ENCODE assay signal across 18 cellular contexts in genomic region chr4:1219553-1219950, GRCh38. TPM values are rescaled to one million over a fixed set of nuclear protein-coding genes. Genes with fewer than 3 reads are reported as not detected.
A peak's percentile ranks its signal among the peaks of the same experiment; 100 is the strongest.
DNase-seq lines count a peak whose midpoint lies in the region; ATAC-seq, FAIRE-seq and TF ChIP-seq lines count a peak whose summit lies in the region.
"Had no signal": no experiment of that assay in that cellular context is flagged by ENCODE, and none has a peak within 500 bp of the region (broad histone marks: within the 10 kb centered on the region; RNA-seq: fewer than 3 reads in every experiment).

No MANE protein-coding gene starts in this region.

- H2AFZ ChIP-seq in OCI-LY1 (ENCODE audit: low read length), result no peak overlapping the region
- no peak overlapping the region for H2AFZ ChIP-seq in GM12878 (ENCODE audit: control insufficient read depth, low read depth, low read length)
- no peak overlapping the region for H2AFZ ChIP-seq in smooth muscle cell (ENCODE audit: low read depth)

- peaks cover 53% of the 10 kb centered on the region for H3K36me3 Mint-ChIP-seq in activated CD8-positive, alpha-beta memory T cell treated with anti-CD3 and anti-CD28 coated beads, Interleukin-2, amount 10 ng/mL, durations not matched to agents 7 days and 5 days

- H3K36me3 ChIP-seq in OCI-LY1 (ENCODE audit: insufficient read depth, low read length) (peaks cover 20% of the 10 kb centered on the region), GM12878 (ENCODE audit: control insufficient read depth in 2 of 2, insufficient read depth in 2 of 2, low read length in 1 of 2) (peaks cover 11 to 25% of the 10 kb centered on the region in 2 experiments; a peak in 3 of 4 replicates), smooth muscle cell (ENCODE audit: low read depth) (no peaks in the 10 kb centered on the region)

- RAD21 ChIA-PET in GM12878 (lab: Charles Lee; ENCODE audit: unreplicated experiment), result interaction anchor here (0.7 to 2.9 kb wide), 10 partner anchors 16 to 283 kb away, joined by 3 to 20 read pairs (median 6); no protein-coding TSS in a partner anchor

- no peak for ATAC-seq in activated CD8-positive, alpha-beta memory T cell treated with anti-CD3 and anti-CD28 coated beads, Interleukin-2, amount 10 ng/mL, durations not matched to agents 7 days and 5 days
- no peak for ATAC-seq in GM12878
- ATAC-seq: foreskin keratinocyte had no signal

- TF ChIP-seq CTCF in OCI-LY1 (IDR thresholded peaks at IDR 0.05; ENCODE audit: low read length) (no peak), GM12878 (IDR thresholded peaks at IDR 0.05 in 2 of 3, conservative IDR thresholded peaks at IDR 0.05 in 1 of 3; ENCODE audit: control insufficient read depth in 2 of 3, extremely low read depth in 1 of 3, insufficient read depth in 1 of 3, low read depth in 3 of 3, low read length in 3 of 3) (no peak), smooth muscle cell (IDR thresholded peaks at IDR 0.05; ENCODE audit: borderline replicate concordance, insufficient read depth, poor library complexity, severe bottlenecking) (no peak)

- no peaks in the 10 kb centered on the region for H3K79me2 ChIP-seq in OCI-LY1 (ENCODE audit: insufficient read depth, low read length)
- peaks cover 11% of the 10 kb centered on the region for H3K79me2 ChIP-seq in GM12878 (ENCODE audit: control insufficient read depth, insufficient read depth, low read length)
- H3K79me2 ChIP-seq in smooth muscle cell (ENCODE audit: low read depth), result peaks cover 7% of the 10 kb centered on the region

- H3K27me3 Mint-ChIP-seq in activated CD8-positive, alpha-beta memory T cell treated with anti-CD3 and anti-CD28 coated beads, Interleukin-2, amount 10 ng/mL, durations not matched to agents 7 days and 5 days, result no peaks in the 10 kb centered on the region

- peak overlapping the region; percentile 19; the same call in 1 of the 2 replicates for H3K9ac ChIP-seq in OCI-LY1 (ENCODE audit: low read length)
- H3K9ac ChIP-seq in GM12878 (ENCODE audit: control insufficient read depth, insufficient read depth, low read length), result 0 out of 2 replicates have a peak overlapping the region, but pooled peaks have one; percentile 13
- H3K9ac ChIP-seq in smooth muscle cell (ENCODE audit: low read depth), result no peak overlapping the region

- FAIRE-seq in GM12878 (lab: Jason Lieb, UNC), result no peak
- FAIRE-seq: A204.1, TTC549 had no signal

- TF ChIP-seq RAD21 in GM12878 (IDR thresholded peaks at IDR 0.05; ENCODE audit: insufficient read depth, low read depth, low read length), result no peak

- CTCF ChIA-PET in activated CD8-positive, alpha-beta memory T cell treated with anti-CD3 and anti-CD28 coated beads, Interleukin-2, amount 10 ng/mL, durations not matched to agents 7 days and 5 days (lab: Charles Lee), result interaction anchor here (1.1 kb wide), 1 partner anchor 52 kb away, joined by 3 read pairs; no protein-coding TSS in a partner anchor
- CTCF ChIA-PET in GM12878 (lab: Yijun Ruan, JAX), result interaction anchor here (1.1 to 1.7 kb wide), 5 partner anchors 16 to 52 kb away, joined by 3 to 8 read pairs (median 5); no protein-coding TSS in a partner anchor

- intact Hi-C loops in GM12878 (cut with micrococcal nuclease; ENCODE audit: unreplicated experiment), result loop anchor here (1.0 to 5.0 kb wide), 4 partner anchors 18 to 52 kb away; no protein-coding TSS in a partner anchor

- H3F3A ChIP-seq in OCI-LY1 (ENCODE audit: insufficient read depth, low read length) (peaks cover 6% of the 10 kb centered on the region), smooth muscle cell (ENCODE audit: low read depth) (no peaks in the 10 kb centered on the region)

- H3K4me3 Mint-ChIP-seq in activated CD8-positive, alpha-beta memory T cell treated with anti-CD3 and anti-CD28 coated beads, Interleukin-2, amount 10 ng/mL, durations not matched to agents 7 days and 5 days, result no peak overlapping the region

- H3K27me3 ChIP-seq in OCI-LY1 (ENCODE audit: insufficient read depth, low read length) (no peaks in the 10 kb centered on the region), GM12878 (replicated peaks in 1 of 2; ENCODE audit: control insufficient read depth in 2 of 2, insufficient read depth in 2 of 2, low read length in 1 of 2) (no peaks in the 10 kb centered on the region), smooth muscle cell (ENCODE audit: low read depth) (no peaks in the 10 kb centered on the region)
- H3K27me3 ChIP-seq: dorsolateral prefrontal cortex, foreskin keratinocyte had no signal

- 28% methylated on average over 7 of the region's 7 CpGs for WGBS in GM12878 (ENCODE audit: insufficient coverage, insufficient replicate concordance, low lambda C conversion rate, missing lambda C conversion rate)
- WGBS in smooth muscle cell (ENCODE audit: low lambda C conversion rate), result 70% methylated on average over 7 of the region's 7 CpGs

- in situ Hi-C loops in GM12878 (cut with MboI), result no loop called here

- H3K4me2 ChIP-seq in OCI-LY1 (ENCODE audit: low read length) (peak overlapping the region; percentile 48), GM12878 (ENCODE audit: control insufficient read depth, insufficient read depth) (peak overlapping the region; percentile 66), smooth muscle cell (no peak overlapping the region)

- H3K9me3 Mint-ChIP-seq in activated CD8-positive, alpha-beta memory T cell treated with anti-CD3 and anti-CD28 coated beads, Interleukin-2, amount 10 ng/mL, durations not matched to agents 7 days and 5 days (ENCODE audit: low read depth), result no peaks in the 10 kb centered on the region

- H3K4me3 ChIP-seq in OCI-LY1 (ENCODE audit: low read depth, low read length, poor library complexity, severe bottlenecking), result no peak overlapping the region
- H3K4me3 ChIP-seq in GM12878, result peak overlapping the region; percentile 45; the same call in 1 of the 2 replicates
- no peak overlapping the region for H3K4me3 ChIP-seq in smooth muscle cell
- H3K4me3 ChIP-seq: dorsolateral prefrontal cortex, thoracic aorta had no signal

- POLR2A ChIA-PET in GM12878 (lab: Charles Lee), result interaction anchor here (0.6 to 3.7 kb wide), 7 partner anchors 17 to 127 kb away, joined by 3 to 26 read pairs (median 4); partner anchors contain the start of gene UVSSA

- no peaks in the 10 kb centered on the region for H3K9me3 ChIP-seq in OCI-LY1 (ENCODE audit: low read length)
- H3K9me3 ChIP-seq in GM12878 (replicated peaks; ENCODE audit: control insufficient read depth, insufficient read depth, low read length), result no peaks in the 10 kb centered on the region; the same call in 2 of the 3 replicates
- no peaks in the 10 kb centered on the region for H3K9me3 ChIP-seq in smooth muscle cell (replicated peaks; ENCODE audit: low read depth)
- H3K9me3 ChIP-seq: Caco-2, thoracic aorta had no signal

- TF ChIP-seq EP300 in GM12878 (IDR thresholded peaks at IDR 0.05; ENCODE audit: borderline replicate concordance in 1 of 2, control insufficient read depth in 1 of 2, low read depth in 2 of 2, low read length in 2 of 2), result no peak

- H3K27ac ChIP-seq in OCI-LY1 (ENCODE audit: low read depth, low read length, poor library complexity, severe bottlenecking), result peak overlapping the region; percentile 90
- H3K27ac ChIP-seq in GM12878 (ENCODE audit: control insufficient read depth, insufficient read depth), result peak overlapping the region; percentile 88
- peak overlapping the region; percentile 24 for H3K27ac ChIP-seq in smooth muscle cell (ENCODE audit: low read depth)
- H3K27ac ChIP-seq: thoracic aorta had no signal

- no peaks in the 10 kb centered on the region for H3K9me2 ChIP-seq in OCI-LY1 (ENCODE audit: low read depth, low read length)

- no peak for DNase-seq in activated CD8-positive, alpha-beta memory T cell treated with anti-CD3 and anti-CD28 coated beads, Interleukin-2, amount 10 ng/mL, durations not matched to agents 7 days and 5 days
- no peak for DNase-seq in activated CD8-positive, alpha-beta memory T cell treated with anti-CD3 and anti-CD28 coated beads, Interleukin-2, amount 50 U/mL, for 48 hours
- no peak for DNase-seq in GM12878 (ENCODE audit: low read depth, low spot score)
- DNase-seq in smooth muscle cell (lab: John Stamatoyannopoulos, UW; ENCODE audit: unreplicated experiment), result no peak
- DNase-seq in AG08396 (ENCODE audit: low spot score), result no peak
- DNase-seq in hypothalamus (lab: John Stamatoyannopoulos, UW), result no peak
- no peak for DNase-seq in NCI-H774 (lab: John Stamatoyannopoulos, UW)
- DNase-seq: Caco-2, dorsolateral prefrontal cortex, foreskin keratinocyte, mesenchymal stem cell, NCI-H187 treated with DMSO at 0.1 percent for 48 hours, NCI-H69, SHP77 had no signal

- peaks cover 43% of the 10 kb centered on the region for H3K4me1 Mint-ChIP-seq in activated CD8-positive, alpha-beta memory T cell treated with anti-CD3 and anti-CD28 coated beads, Interleukin-2, amount 10 ng/mL, durations not matched to agents 7 days and 5 days

- H4K20me1 ChIP-seq in OCI-LY1 (ENCODE audit: insufficient read depth, low read length) (no peaks in the 10 kb centered on the region), GM12878 (ENCODE audit: control insufficient read depth, insufficient read depth) (no peaks in the 10 kb centered on the region), smooth muscle cell (ENCODE audit: low read depth) (peaks cover 79% of the 10 kb centered on the region)

- H3K4me1 ChIP-seq in OCI-LY1 (ENCODE audit: insufficient read depth, low read length, severe bottlenecking) (peaks cover 66% of the 10 kb centered on the region), GM12878 (ENCODE audit: control insufficient read depth, insufficient read depth, low read length) (peaks cover 51% of the 10 kb centered on the region), smooth muscle cell (ENCODE audit: low read depth) (no peaks in the 10 kb centered on the region)
- H3K4me1 ChIP-seq: Caco-2 had no signal

- SMC1A ChIA-PET in GM12878 (lab: Charles Lee; ENCODE audit: uncharacterized antibody, unreplicated experiment), result interaction anchor here (0.7 to 3.2 kb wide), 10 partner anchors 16 to 925 kb away, joined by 3 to 18 read pairs (median 4); no protein-coding TSS in a partner anchor

- BruUV-seq in GM12878 (replicated peaks; lab: Mats Ljungman, UMichigan), result no TSS peak

- H3K27ac Mint-ChIP-seq in activated CD8-positive, alpha-beta memory T cell treated with anti-CD3 and anti-CD28 coated beads, Interleukin-2, amount 10 ng/mL, durations not matched to agents 7 days and 5 days, result peak overlapping the region; percentile 56

- no peak for TF ChIP-seq POLR2A in GM12878 (IDR thresholded peaks at IDR 0.05; ENCODE audit: low read depth, low read length)

RNA-seq across cellular contexts. Expression of gene CTBP1, which starts 29.4 kb away (rescaled TPM):
- total RNA-seq in activated CD8-positive, alpha-beta memory T cell treated with anti-CD3 and anti-CD28 coated beads, Interleukin-2, amount 10 ng/mL, durations not matched to agents 7 days and 5 days, result 100 to 1,000 TPM; 193 to 250 TPM
- total RNA-seq in GM12878 (2013; cell fraction: nucleolus; rRNA removed), result 114 and 143 TPM in 2 replicates
- total RNA-seq in GM12878 (2014; rRNA removed), result 143 and 160 TPM in 2 replicates
- total RNA-seq in GM12878 (2014; rRNA removed; fragmentation: Illumina TruSeq; extraction: Trizol), result 53.9 and 62.2 TPM in 2 replicates
- 182 TPM in 2 replicates for total RNA-seq in GM12878 (2021)
- polyA plus RNA-seq in GM12878 (2011; ENCODE audit: low read depth), result 42.6 TPM
- 59.1 and 78.2 TPM in 2 replicates for polyA plus RNA-seq in GM12878 (2011; rRNA removed)
- polyA plus RNA-seq in GM12878 (2011; cell fraction: cytosol; rRNA removed), result 120 and 316 TPM in 2 replicates
- polyA plus RNA-seq in GM12878 (2011; cell fraction: nucleus; rRNA removed), result 515 and 586 TPM in 2 replicates
- 132 and 134 TPM in 2 replicates for polyA plus RNA-seq in GM12878 (2012)
- polyA plus RNA-seq in GM12878 (2014; fragmentation: Illumina TruSeq; extraction: Trizol), result 45.1 and 63.9 TPM in 2 replicates
- polyA plus RNA-seq in GM12878 (2014; fragmentation: Nextera tagmentation; extraction: Ambion mirVana), result 10 to 100 TPM in 1 of 2 experiments, 1 to 10 TPM in 1; 7.4 to 21.2 TPM
- polyA plus RNA-seq in GM12878 (2014; rRNA removed), result 164 and 182 TPM in 2 replicates
- 10 to 100 TPM; 36.8 to 43.1 TPM for polyA plus RNA-seq in GM12878 (2016; fragmentation: Nextera tagmentation; extraction: Ambion mirVana)
- 94.5 and 212 TPM in 2 replicates for polyA minus RNA-seq in GM12878 (2011; rRNA and poly(A)+ RNA removed)
- polyA minus RNA-seq in GM12878 (2011; cell fraction: cytosol; rRNA and poly(A)+ RNA removed), result 114 and 138 TPM in 2 replicates
- 50.2 and 76.5 TPM in 2 replicates for polyA minus RNA-seq in GM12878 (2011; cell fraction: nucleus; rRNA and poly(A)+ RNA removed)
- 59.1 and 76.9 TPM in 2 replicates for total RNA-seq in smooth muscle cell
- 132 and 135 TPM in 2 replicates for polyA plus RNA-seq in smooth muscle cell

RNA-seq across cellular contexts. Expression of gene SPON2, which starts 47.2 kb away (rescaled TPM):
- 10 to 100 TPM; 11.7 to 28.0 TPM for total RNA-seq in activated CD8-positive, alpha-beta memory T cell treated with anti-CD3 and anti-CD28 coated beads, Interleukin-2, amount 10 ng/mL, durations not matched to agents 7 days and 5 days
- 71.0 and 75.2 TPM in 2 replicates for total RNA-seq in GM12878 (2013; cell fraction: nucleolus; rRNA removed)
- total RNA-seq in GM12878 (2014; rRNA removed), result 8.7 and 10.4 TPM in 2 replicates
- total RNA-seq in GM12878 (2014; rRNA removed; fragmentation: Illumina TruSeq; extraction: Trizol), result 6.9 and 9.1 TPM in 2 replicates
- 9.3 and 10.2 TPM in 2 replicates for total RNA-seq in GM12878 (2021)
- 3.6 TPM for polyA plus RNA-seq in GM12878 (2011; ENCODE audit: low read depth)
- polyA plus RNA-seq in GM12878 (2011; rRNA removed), result 6.7 and 7.5 TPM in 2 replicates
- polyA plus RNA-seq in GM12878 (2011; cell fraction: cytosol; rRNA removed), result 7.6 and 10.1 TPM in 2 replicates
- polyA plus RNA-seq in GM12878 (2011; cell fraction: nucleus; rRNA removed), result 36.0 and 37.7 TPM in 2 replicates
- 11.7 and 12.2 TPM in 2 replicates for polyA plus RNA-seq in GM12878 (2012)
- 2.6 and 5.1 TPM in 2 replicates for polyA plus RNA-seq in GM12878 (2014; fragmentation: Illumina TruSeq; extraction: Trizol)
- polyA plus RNA-seq in GM12878 (2014; fragmentation: Nextera tagmentation; extraction: Ambion mirVana), result 1 to 10 TPM; 1.1 to 1.6 TPM
- polyA plus RNA-seq in GM12878 (2014; rRNA removed), result 10.1 and 11.2 TPM in 2 replicates
- 1 to 10 TPM; 7.1 to 9.6 TPM for polyA plus RNA-seq in GM12878 (2016; fragmentation: Nextera tagmentation; extraction: Ambion mirVana)
- polyA minus RNA-seq in GM12878 (2011; rRNA and poly(A)+ RNA removed), result 2.0 and 6.5 TPM in 2 replicates
- polyA minus RNA-seq in GM12878 (2011; cell fraction: cytosol; rRNA and poly(A)+ RNA removed), result 3.3 and 4.9 TPM in 2 replicates
- polyA minus RNA-seq in GM12878 (2011; cell fraction: nucleus; rRNA and poly(A)+ RNA removed), result 13.2 and 17.9 TPM in 2 replicates
- total RNA-seq in smooth muscle cell, result 152 and 171 TPM in 2 replicates
- 388 and 427 TPM in 2 replicates for polyA plus RNA-seq in smooth muscle cell

Comparison
In these comparisons a context has a peak if more than half of its experiments do, and no peak if none do; other contexts are left out.
1. H3K27ac ChIP-seq: peak in every context shown above with its lines; median percentile 90 in OCI-LY1; 88 in GM12878; 24 in smooth muscle cell.